In the genomic region with DNA sequence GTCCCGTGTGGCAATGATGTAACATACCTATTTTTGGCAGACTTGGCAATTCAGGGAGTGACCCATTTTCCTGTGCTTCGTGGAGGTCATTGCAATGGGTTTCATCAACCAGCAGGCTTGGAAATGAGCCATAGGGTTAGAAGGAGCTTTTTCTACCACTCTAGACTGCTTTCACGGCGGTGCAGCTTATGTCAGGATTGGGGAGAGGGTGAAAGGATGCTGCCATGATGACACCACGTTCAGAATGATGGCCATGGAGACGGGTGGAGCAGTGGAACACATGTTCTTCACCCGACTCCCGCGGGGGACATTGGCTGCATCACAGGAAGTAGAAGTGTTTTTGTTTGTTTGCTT, we compare ENCODE assay signal across 1 cellular context.
TF ChIP-seq lines count a peak whose summit lies in the region.

No MANE protein-coding gene starts in this region.

TF ChIP-seq in HEK293, 187 proteins besides CTCF, POLR2A, EP300 and RAD21 (continued from another document and continues in another):
- TF ChIP-seq ZNF362 (tag by site-specific recombination; IDR thresholded peaks at IDR 0.05) (peak; percentile 74), ZNF544 (tag by site-specific recombination; IDR thresholded peaks at IDR 0.05) (no peak), ZNF114 (tag by site-specific recombination; IDR thresholded peaks at IDR 0.05) (no peak), ZNF623 (tag by site-specific recombination; IDR thresholded peaks at IDR 0.05) (0 out of 2 replicates have a peak, but pooled peaks have one; percentile 8), ZBTB17 (tag by site-specific recombination; IDR thresholded peaks at IDR 0.05) (peak; percentile 73), ZNF514 (tag by site-specific recombination; IDR thresholded peaks at IDR 0.05) (no peak), SCRT1 (tag by site-specific recombination; IDR thresholded peaks at IDR 0.05; ENCODE audit: borderline replicate concordance) (no peak), ZNF239 (tag by site-specific recombination; IDR thresholded peaks at IDR 0.05) (no peak), ZNF561 (tag by site-specific recombination; IDR thresholded peaks at IDR 0.05; ENCODE audit: borderline replicate concordance) (no peak), ZNF560 (tag by site-specific recombination; IDR thresholded peaks at IDR 0.05; ENCODE audit: borderline replicate concordance) (no peak), IKZF3 (tag by site-specific recombination; IDR thresholded peaks at IDR 0.05) (peak; percentile 65; the same call in 1 of the 2 replicates), TRIM28 (IDR thresholded peaks at IDR 0.05; ENCODE audit: borderline replicate concordance, low read length) (no peak), ZNF324 (tag by site-specific recombination; IDR thresholded peaks at IDR 0.05) (peak; percentile 71), ZNF416 (tag by site-specific recombination; IDR thresholded peaks at IDR 0.05) (no peak), SCRT2 (tag by site-specific recombination; IDR thresholded peaks at IDR 0.05) (peak; percentile 96), ZNF792 (tag by site-specific recombination; IDR thresholded peaks at IDR 0.05) (no peak), ZNF221 (tag by site-specific recombination; IDR thresholded peaks at IDR 0.05; ENCODE audit: borderline replicate concordance) (no peak), BCL11A (tag by site-specific recombination; IDR thresholded peaks at IDR 0.05; ENCODE audit: low read depth) (no peak), ZBTB6 (tag by site-specific recombination; IDR thresholded peaks at IDR 0.05) (no peak), ZSCAN30 (tag by site-specific recombination; IDR thresholded peaks at IDR 0.05) (no peak), ZNF548 (tag by site-specific recombination; IDR thresholded peaks at IDR 0.05) (no peak), ZNF664 (tag by site-specific recombination; IDR thresholded peaks at IDR 0.05) (0 out of 2 replicates have a peak, but pooled peaks have one; percentile 1), ZNF121 (tag by site-specific recombination; IDR thresholded peaks at IDR 0.05) (no peak), ZFP41 (tag by site-specific recombination; IDR thresholded peaks at IDR 0.05; ENCODE audit: borderline replicate concordance) (no peak), ZNF843 (tag by site-specific recombination; IDR thresholded peaks at IDR 0.05) (peak; percentile 31; the same call in 1 of the 2 replicates), ZSCAN16 (tag by site-specific recombination; IDR thresholded peaks at IDR 0.05) (no peak), GLI2 (tag by site-specific recombination; IDR thresholded peaks at IDR 0.05; ENCODE audit: borderline replicate concordance, low read depth) (no peak), ZNF76 (tag by site-specific recombination; IDR thresholded peaks at IDR 0.05; ENCODE audit: borderline replicate concordance, low read depth) (no peak), ZNF610 (tag by site-specific recombination; IDR thresholded peaks at IDR 0.05; ENCODE audit: borderline replicate concordance) (no peak), SP7 (tag by site-specific recombination; IDR thresholded peaks at IDR 0.05) (peak; percentile 81), ZNF223 (tag by site-specific recombination; IDR thresholded peaks at IDR 0.05) (peak; percentile 40; the same call in 1 of the 2 replicates), ZNF785 (tag by site-specific recombination; IDR thresholded peaks at IDR 0.05) (0 out of 2 replicates have a peak, but pooled peaks have one; percentile 32), BCL11B (tag by site-specific recombination; IDR thresholded peaks at IDR 0.05; ENCODE audit: low read depth) (no peak), REST (tag by site-specific recombination; IDR thresholded peaks at IDR 0.05) (no peak), GFI1B (tag by site-specific recombination; IDR thresholded peaks at IDR 0.05) (no peak)
- TF ChIP-seq, protein P1, sequence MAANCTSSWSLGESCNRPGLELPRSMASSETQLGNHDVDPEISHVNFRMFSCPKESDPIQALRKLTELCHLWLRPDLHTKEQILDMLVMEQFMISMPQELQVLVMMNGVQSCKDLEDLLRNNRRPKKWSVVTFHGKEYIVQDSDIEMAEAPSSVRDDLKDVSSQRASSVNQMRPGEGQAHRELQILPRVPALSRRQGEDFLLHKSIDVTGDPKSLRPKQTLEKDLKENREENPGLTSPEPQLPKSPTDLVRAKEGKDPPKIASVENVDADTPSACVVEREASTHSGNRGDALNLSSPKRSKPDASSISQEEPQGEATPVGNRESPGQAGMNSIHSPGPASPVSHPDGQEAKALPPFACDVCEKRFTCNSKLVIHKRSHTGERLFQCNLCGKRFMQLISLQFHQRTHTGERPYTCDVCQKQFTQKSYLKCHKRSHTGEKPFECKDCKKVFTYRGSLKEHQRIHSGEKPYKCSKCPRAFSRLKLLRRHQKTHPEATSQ (tag by site-specific recombination; IDR thresholded peaks at IDR 0.05), result no peak
- TF ChIP-seq, protein P2, sequence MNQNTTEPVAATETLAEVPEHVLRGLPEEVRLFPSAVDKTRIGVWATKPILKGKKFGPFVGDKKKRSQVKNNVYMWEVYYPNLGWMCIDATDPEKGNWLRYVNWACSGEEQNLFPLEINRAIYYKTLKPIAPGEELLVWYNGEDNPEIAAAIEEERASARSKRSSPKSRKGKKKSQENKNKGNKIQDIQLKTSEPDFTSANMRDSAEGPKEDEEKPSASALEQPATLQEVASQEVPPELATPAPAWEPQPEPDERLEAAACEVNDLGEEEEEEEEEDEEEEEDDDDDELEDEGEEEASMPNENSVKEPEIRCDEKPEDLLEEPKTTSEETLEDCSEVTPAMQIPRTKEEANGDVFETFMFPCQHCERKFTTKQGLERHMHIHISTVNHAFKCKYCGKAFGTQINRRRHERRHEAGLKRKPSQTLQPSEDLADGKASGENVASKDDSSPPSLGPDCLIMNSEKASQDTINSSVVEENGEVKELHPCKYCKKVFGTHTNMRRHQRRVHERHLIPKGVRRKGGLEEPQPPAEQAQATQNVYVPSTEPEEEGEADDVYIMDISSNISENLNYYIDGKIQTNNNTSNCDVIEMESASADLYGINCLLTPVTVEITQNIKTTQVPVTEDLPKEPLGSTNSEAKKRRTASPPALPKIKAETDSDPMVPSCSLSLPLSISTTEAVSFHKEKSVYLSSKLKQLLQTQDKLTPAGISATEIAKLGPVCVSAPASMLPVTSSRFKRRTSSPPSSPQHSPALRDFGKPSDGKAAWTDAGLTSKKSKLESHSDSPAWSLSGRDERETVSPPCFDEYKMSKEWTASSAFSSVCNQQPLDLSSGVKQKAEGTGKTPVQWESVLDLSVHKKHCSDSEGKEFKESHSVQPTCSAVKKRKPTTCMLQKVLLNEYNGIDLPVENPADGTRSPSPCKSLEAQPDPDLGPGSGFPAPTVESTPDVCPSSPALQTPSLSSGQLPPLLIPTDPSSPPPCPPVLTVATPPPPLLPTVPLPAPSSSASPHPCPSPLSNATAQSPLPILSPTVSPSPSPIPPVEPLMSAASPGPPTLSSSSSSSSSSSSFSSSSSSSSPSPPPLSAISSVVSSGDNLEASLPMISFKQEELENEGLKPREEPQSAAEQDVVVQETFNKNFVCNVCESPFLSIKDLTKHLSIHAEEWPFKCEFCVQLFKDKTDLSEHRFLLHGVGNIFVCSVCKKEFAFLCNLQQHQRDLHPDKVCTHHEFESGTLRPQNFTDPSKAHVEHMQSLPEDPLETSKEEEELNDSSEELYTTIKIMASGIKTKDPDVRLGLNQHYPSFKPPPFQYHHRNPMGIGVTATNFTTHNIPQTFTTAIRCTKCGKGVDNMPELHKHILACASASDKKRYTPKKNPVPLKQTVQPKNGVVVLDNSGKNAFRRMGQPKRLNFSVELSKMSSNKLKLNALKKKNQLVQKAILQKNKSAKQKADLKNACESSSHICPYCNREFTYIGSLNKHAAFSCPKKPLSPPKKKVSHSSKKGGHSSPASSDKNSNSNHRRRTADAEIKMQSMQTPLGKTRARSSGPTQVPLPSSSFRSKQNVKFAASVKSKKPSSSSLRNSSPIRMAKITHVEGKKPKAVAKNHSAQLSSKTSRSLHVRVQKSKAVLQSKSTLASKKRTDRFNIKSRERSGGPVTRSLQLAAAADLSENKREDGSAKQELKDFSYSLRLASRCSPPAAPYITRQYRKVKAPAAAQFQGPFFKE (tag by site-specific recombination; IDR thresholded peaks at IDR 0.05; ENCODE audit: borderline replicate concordance), result no peak
- TF ChIP-seq, protein P3, sequence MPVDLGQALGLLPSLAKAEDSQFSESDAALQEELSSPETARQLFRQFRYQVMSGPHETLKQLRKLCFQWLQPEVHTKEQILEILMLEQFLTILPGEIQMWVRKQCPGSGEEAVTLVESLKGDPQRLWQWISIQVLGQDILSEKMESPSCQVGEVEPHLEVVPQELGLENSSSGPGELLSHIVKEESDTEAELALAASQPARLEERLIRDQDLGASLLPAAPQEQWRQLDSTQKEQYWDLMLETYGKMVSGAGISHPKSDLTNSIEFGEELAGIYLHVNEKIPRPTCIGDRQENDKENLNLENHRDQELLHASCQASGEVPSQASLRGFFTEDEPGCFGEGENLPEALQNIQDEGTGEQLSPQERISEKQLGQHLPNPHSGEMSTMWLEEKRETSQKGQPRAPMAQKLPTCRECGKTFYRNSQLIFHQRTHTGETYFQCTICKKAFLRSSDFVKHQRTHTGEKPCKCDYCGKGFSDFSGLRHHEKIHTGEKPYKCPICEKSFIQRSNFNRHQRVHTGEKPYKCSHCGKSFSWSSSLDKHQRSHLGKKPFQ (tag by site-specific recombination; IDR thresholded peaks at IDR 0.05), result no peak
- TF ChIP-seq, protein P4, sequence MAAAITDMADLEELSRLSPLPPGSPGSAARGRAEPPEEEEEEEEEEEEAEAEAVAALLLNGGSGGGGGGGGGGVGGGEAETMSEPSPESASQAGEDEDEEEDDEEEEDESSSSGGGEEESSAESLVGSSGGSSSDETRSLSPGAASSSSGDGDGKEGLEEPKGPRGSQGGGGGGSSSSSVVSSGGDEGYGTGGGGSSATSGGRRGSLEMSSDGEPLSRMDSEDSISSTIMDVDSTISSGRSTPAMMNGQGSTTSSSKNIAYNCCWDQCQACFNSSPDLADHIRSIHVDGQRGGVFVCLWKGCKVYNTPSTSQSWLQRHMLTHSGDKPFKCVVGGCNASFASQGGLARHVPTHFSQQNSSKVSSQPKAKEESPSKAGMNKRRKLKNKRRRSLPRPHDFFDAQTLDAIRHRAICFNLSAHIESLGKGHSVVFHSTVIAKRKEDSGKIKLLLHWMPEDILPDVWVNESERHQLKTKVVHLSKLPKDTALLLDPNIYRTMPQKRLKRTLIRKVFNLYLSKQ (tag by site-specific recombination; IDR thresholded peaks at IDR 0.05; ENCODE audit: borderline replicate concordance), result no peak
- TF ChIP-seq, protein P5, sequence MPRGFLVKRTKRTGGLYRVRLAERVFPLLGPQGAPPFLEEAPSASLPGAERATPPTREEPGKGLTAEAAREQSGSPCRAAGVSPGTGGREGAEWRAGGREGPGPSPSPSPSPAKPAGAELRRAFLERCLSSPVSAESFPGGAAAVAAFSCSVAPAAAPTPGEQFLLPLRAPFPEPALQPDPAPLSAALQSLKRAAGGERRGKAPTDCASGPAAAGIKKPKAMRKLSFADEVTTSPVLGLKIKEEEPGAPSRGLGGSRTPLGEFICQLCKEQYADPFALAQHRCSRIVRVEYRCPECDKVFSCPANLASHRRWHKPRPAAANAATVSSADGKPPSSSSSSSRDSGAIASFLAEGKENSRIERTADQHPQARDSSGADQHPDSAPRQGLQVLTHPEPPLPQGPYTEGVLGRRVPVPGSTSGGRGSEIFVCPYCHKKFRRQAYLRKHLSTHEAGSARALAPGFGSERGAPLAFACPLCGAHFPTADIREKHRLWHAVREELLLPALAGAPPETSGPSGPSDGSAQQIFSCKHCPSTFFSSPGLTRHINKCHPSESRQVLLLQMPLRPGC (tag by site-specific recombination; IDR thresholded peaks at IDR 0.05), result no peak
- TF ChIP-seq, protein P6, sequence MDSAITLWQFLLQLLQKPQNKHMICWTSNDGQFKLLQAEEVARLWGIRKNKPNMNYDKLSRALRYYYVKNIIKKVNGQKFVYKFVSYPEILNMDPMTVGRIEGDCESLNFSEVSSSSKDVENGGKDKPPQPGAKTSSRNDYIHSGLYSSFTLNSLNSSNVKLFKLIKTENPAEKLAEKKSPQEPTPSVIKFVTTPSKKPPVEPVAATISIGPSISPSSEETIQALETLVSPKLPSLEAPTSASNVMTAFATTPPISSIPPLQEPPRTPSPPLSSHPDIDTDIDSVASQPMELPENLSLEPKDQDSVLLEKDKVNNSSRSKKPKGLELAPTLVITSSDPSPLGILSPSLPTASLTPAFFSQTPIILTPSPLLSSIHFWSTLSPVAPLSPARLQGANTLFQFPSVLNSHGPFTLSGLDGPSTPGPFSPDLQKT (IDR thresholded peaks at IDR 0.05; ENCODE audit: borderline replicate concordance, low read depth, low read length), result no peak
